ENCODE assay signal across 8 cellular contexts in genomic region chr13:80139196-80139595, GRCh38.
"Had no signal": no experiment of that assay in that cellular context is flagged by ENCODE, and none has a peak within 500 bp of the region (broad histone marks: within the 10 kb centered on the region; RNA-seq: fewer than 3 reads in every experiment).

No MANE protein-coding gene starts in this region.

- H3K27me3 Mint-ChIP-seq: IgD-negative memory B cell had no signal

- H3K9me3 ChIP-seq: HAP-1 had no signal

- H3K27ac ChIP-seq: HL-60 had no signal

- H3K36me3 ChIP-seq: HAP-1 had no signal

- H3K4me2 ChIP-seq: GM23338 had no signal

- H3K4me3 Mint-ChIP-seq: GM23338, HFFc6, IgD-negative memory B cell had no signal

- H3K4me3 ChIP-seq: GM23338, HAP-1 had no signal

- ATAC-seq: GM23338, HCT116, HepG2 had no signal

- DNase-seq: H7, HFFc6 had no signal

- H2AFZ ChIP-seq: GM23338 had no signal

- FAIRE-seq: HepG2 had no signal

- H3K9me3 Mint-ChIP-seq: GM23338, HFFc6 had no signal

- H3K27ac Mint-ChIP-seq: GM23338, HFFc6, IgD-negative memory B cell had no signal
